Comparison of ENCODE assay signal across 8 cellular contexts in genomic region chr9:95510610-95511231, GRCh38. TPM values are rescaled to one million over a fixed set of nuclear protein-coding genes. Genes with fewer than 3 reads are reported as not detected.
A peak's percentile ranks its signal among the peaks of the same experiment; 100 is the strongest.
DNase-seq lines count a peak whose midpoint lies in the region; ATAC-seq and TF ChIP-seq lines count a peak whose summit lies in the region.

No MANE protein-coding gene starts in this region.

- ATAC-seq in GM19351 (IDR thresholded peaks at IDR 0.05; ENCODE audit: unreplicated experiment) (peak; percentile 39), HG03521 (IDR thresholded peaks at IDR 0.05; ENCODE audit: unreplicated experiment) (peak; percentile 43)

- H3K27me3 ChIP-seq in dorsolateral prefrontal cortex, result no peaks in the 10 kb centered on the region

- no peaks in the 10 kb centered on the region for H3K9me3 Mint-ChIP-seq in activated CD4-positive, alpha-beta memory T cell treated with anti-CD3 and anti-CD28 coated beads, Interleukin-2, amount 10 ng/mL, durations not matched to agents 7 days and 5 days

- H3K27ac ChIP-seq in dorsolateral prefrontal cortex, result peak overlapping the region in 58 of 59 donors; percentile 49 to 98 (median 95)

- H3K4me1 Mint-ChIP-seq in activated CD4-positive, alpha-beta memory T cell treated with anti-CD3 and anti-CD28 coated beads, Interleukin-2, amount 10 ng/mL, durations not matched to agents 7 days and 5 days, result peaks cover 37% of the 10 kb centered on the region

- peak in 1 of 2 donors; percentile 35 for TF ChIP-seq POLR2A in lower leg skin (IDR thresholded peaks at IDR 0.05)

- H3K27ac Mint-ChIP-seq in activated CD4-positive, alpha-beta memory T cell treated with anti-CD3 and anti-CD28 coated beads, Interleukin-2, amount 10 ng/mL, durations not matched to agents 7 days and 5 days, result peak overlapping the region; percentile 66

- TF ChIP-seq CTCF in dorsolateral prefrontal cortex (IDR thresholded peaks at IDR 0.05 in 54 of 56, conservative IDR thresholded peaks at IDR 0.05 in 2 of 56; ENCODE audit: low read depth in 1 of 56, partially characterized antibody in 56 of 56), result peak in 13 of 56 donors; percentile 3 to 24 (median 13)
- no peak for TF ChIP-seq CTCF in lower leg skin (IDR thresholded peaks at IDR 0.05)

- peaks cover 55% of the 10 kb centered on the region for H3K27me3 Mint-ChIP-seq in activated CD4-positive, alpha-beta memory T cell treated with anti-CD3 and anti-CD28 coated beads, Interleukin-2, amount 10 ng/mL, durations not matched to agents 7 days and 5 days

- CTCF ChIA-PET in activated CD4-positive, alpha-beta memory T cell treated with anti-CD3 and anti-CD28 coated beads, Interleukin-2, amount 10 ng/mL, durations not matched to agents 7 days and 5 days (lab: Charles Lee), result interaction anchor here (0.6 to 1.0 kb wide), 2 partner anchors 134 to 829 kb away, joined by 3 read pairs; no protein-coding TSS in a partner anchor

- WGBS in lower leg skin, 2 donors, result 0 to 1% methylated on average over 33 to 54 of the region's 78 CpGs

- intact Hi-C loops in dorsolateral prefrontal cortex (cut with DNase I) (loop anchor here (2.0 to 10.0 kb wide), 5 partner anchors 33 to 707 kb away; partner anchors contain the start of genes ERCC6L2 (in 1 of the 2) and FANCC (in 1 of the 2)), lower leg skin (cut with DNase I; ENCODE audit: low total_unique reads) (no loop called here)

- H3K4me3 ChIP-seq in dorsolateral prefrontal cortex, result peak overlapping the region; percentile 62 to 92 (median 83)
- peak overlapping the region; percentile 87 for H3K4me3 ChIP-seq in lower leg skin (ENCODE audit: low read depth, poor library complexity, severe bottlenecking)

- DNase-seq in C1 segment of cervical spinal cord (lab: John Stamatoyannopoulos, UW) (peak; percentile 31 to 95 (median 81)), NCI-H69 (lab: John Stamatoyannopoulos, UW) (peak; percentile 99), dorsolateral prefrontal cortex (peak; percentile 77 to 92 (median 90)), lower leg skin (ENCODE audit: low spot score in 2 of 2) (peak; percentile 87 to 96)
- peak; percentile 89 for DNase-seq in activated CD4-positive, alpha-beta memory T cell treated with anti-CD3 and anti-CD28 coated beads, Interleukin-2, amount 10 ng/mL, durations not matched to agents 7 days and 5 days
- DNase-seq in stimulated activated CD4-positive, alpha-beta T cell treated with anti-CD3 and anti-CD28 coated beads, Interleukin-2, amount 100 ng/mL, for 48 hours, result peak; percentile 75 to 79

- peak overlapping the region; percentile 79 for H3K4me3 Mint-ChIP-seq in activated CD4-positive, alpha-beta memory T cell treated with anti-CD3 and anti-CD28 coated beads, Interleukin-2, amount 10 ng/mL, durations not matched to agents 7 days and 5 days

- POLR2A ChIA-PET in activated CD4-positive, alpha-beta memory T cell treated with anti-CD3 and anti-CD28 coated beads, Interleukin-2, amount 10 ng/mL, durations not matched to agents 7 days and 5 days (lab: Charles Lee), result interaction anchor here (1.0 to 4.9 kb wide), 6 partner anchors 16 to 365 kb away, joined by 3 to 31 read pairs (median 6); partner anchors contain the start of genes ERCC6L2 and FANCC

- peaks cover 2% of the 10 kb centered on the region for H3K36me3 Mint-ChIP-seq in activated CD4-positive, alpha-beta memory T cell treated with anti-CD3 and anti-CD28 coated beads, Interleukin-2, amount 10 ng/mL, durations not matched to agents 7 days and 5 days (ENCODE audit: low read depth)

RNA-seq across cellular contexts. Expression of gene PTCH1, which starts 6.0 kb away (rescaled TPM):
- total RNA-seq in activated CD4-positive, alpha-beta memory T cell treated with anti-CD3 and anti-CD28 coated beads, Interleukin-2, amount 10 ng/mL, durations not matched to agents 7 days and 5 days, result 10 to 100 TPM; 17.2 to 19.2 TPM
- 100 to 1,000 TPM in 1 of 120 experiments, 10 to 100 TPM in 119; 17.9 to 104 (median 46.0) TPM for total RNA-seq in dorsolateral prefrontal cortex
- 10 to 100 TPM; 16.5 to 25.6 (median 20.9) TPM for total RNA-seq in lower leg skin

Comparison
In these comparisons a context has a peak if more than half of its experiments do, and no peak if none do; other contexts are left out.
1. Peak in every context shown above with its lines: DNase-seq, ATAC-seq, H3K4me3 ChIP-seq and H3K27ac ChIP-seq.